In genomic region chr12:31958601-31959000, GRCh38 we compare ENCODE assay signal across 8 cellular contexts. TPM values are rescaled to one million over a fixed set of nuclear protein-coding genes. Genes with fewer than 3 reads are reported as not detected.
A peak's percentile ranks its signal among the peaks of the same experiment; 100 is the strongest.
DNase-seq lines count a peak whose midpoint lies in the region; ATAC-seq lines count a peak whose summit lies in the region.

No MANE protein-coding gene starts in this region.

- DNase-seq in T-helper 1 cell: no peak
- no peak for DNase-seq in activated CD8-positive, alpha-beta T cell treated with anti-CD3 and anti-CD28 coated beads, Interleukin-2, amount 10 ng/mL, durations not matched to agents 7 days and 5 days
- no peak for DNase-seq in immature natural killer cell
- no peak for DNase-seq in dermis blood vessel endothelial cell
- no peak for DNase-seq in head of caudate nucleus

- H3K9me3 ChIP-seq in stomach smooth muscle (ENCODE audit: control insufficient read depth in 2 of 2, low read length in 2 of 2): no peaks in the 10 kb centered on the region

- no peak overlapping the region for H3K27ac ChIP-seq in stomach smooth muscle (ENCODE audit: low read length)

- POLR2A ChIA-PET in activated CD8-positive, alpha-beta T cell treated with anti-CD3 and anti-CD28 coated beads, Interleukin-2, amount 10 ng/mL, durations not matched to agents 7 days and 5 days (lab: Charles Lee): interaction anchor here (0.7 to 3.4 kb wide), 13 partner anchors 23 to 300 kb away, joined by 3 to 29 read pairs (median 5); partner anchors contain the start of genes AMN1 and ETFBKMT

- CTCF ChIA-PET in activated CD8-positive, alpha-beta T cell treated with anti-CD3 and anti-CD28 coated beads, Interleukin-2, amount 10 ng/mL, durations not matched to agents 7 days and 5 days (lab: Charles Lee): interaction anchor here (0.7 to 4.5 kb wide), 4 partner anchors 23 to 277 kb away, joined by 3 to 27 read pairs (median 4); no protein-coding TSS in a partner anchor

- H3K9me3 Mint-ChIP-seq in T-helper 1 cell treated with Interleukin-12 subunit alpha and Interleukin-12 subunit beta and Interleukin-4 antibody, amounts not matched to agents 30 μg/mL and 1 μg/mL, for 36 hours: peaks cover 14% of the 10 kb centered on the region
- peaks cover 10% of the 10 kb centered on the region for H3K9me3 Mint-ChIP-seq in activated CD8-positive, alpha-beta T cell treated with anti-CD3 and anti-CD28 coated beads, Interleukin-2, amount 10 ng/mL, durations not matched to agents 7 days and 5 days (ENCODE audit: insufficient read depth)
- H3K9me3 Mint-ChIP-seq in immature natural killer cell: no peaks in the 10 kb centered on the region

- peak overlapping the region; percentile 60 to 66 for H3K9ac ChIP-seq in stomach smooth muscle (ENCODE audit: low read length in 2 of 2)

- H3K27ac Mint-ChIP-seq in T-helper 1 cell treated with Interleukin-12 subunit alpha and Interleukin-12 subunit beta and Interleukin-4 antibody, amounts not matched to agents 30 μg/mL and 1 μg/mL, for 36 hours: peak overlapping the region; percentile 97
- H3K27ac Mint-ChIP-seq in activated CD8-positive, alpha-beta T cell treated with anti-CD3 and anti-CD28 coated beads, Interleukin-2, amount 10 ng/mL, durations not matched to agents 7 days and 5 days: peak overlapping the region; percentile 91
- H3K27ac Mint-ChIP-seq in immature natural killer cell: peak overlapping the region; percentile 89 to 96 (median 92)

- ATAC-seq in activated CD8-positive, alpha-beta T cell treated with anti-CD3 and anti-CD28 coated beads, Interleukin-2, amount 10 ng/mL, durations not matched to agents 7 days and 5 days: no peak
- ATAC-seq in GM21576 (IDR thresholded peaks at IDR 0.05; ENCODE audit: unreplicated experiment): no peak

- peaks cover 5% of the 10 kb centered on the region for H3K4me1 ChIP-seq in stomach smooth muscle (ENCODE audit: control insufficient read depth, insufficient read depth, low read length)

- peak overlapping the region; percentile 77 to 86 for H3K4me3 ChIP-seq in stomach smooth muscle (ENCODE audit: low read length in 2 of 2)

- no peaks in the 10 kb centered on the region for H3K27me3 ChIP-seq in stomach smooth muscle (ENCODE audit: control insufficient read depth in 1 of 2, insufficient read depth in 2 of 2, low read length in 2 of 2)

- intact Hi-C loops in head of caudate nucleus (cut with DNase I): no loop called here

- peak overlapping the region; percentile 91 for H3K4me3 Mint-ChIP-seq in T-helper 1 cell treated with Interleukin-12 subunit alpha and Interleukin-12 subunit beta and Interleukin-4 antibody, amounts not matched to agents 30 μg/mL and 1 μg/mL, for 36 hours
- H3K4me3 Mint-ChIP-seq in activated CD8-positive, alpha-beta T cell treated with anti-CD3 and anti-CD28 coated beads, Interleukin-2, amount 10 ng/mL, durations not matched to agents 7 days and 5 days: peak overlapping the region; percentile 85
- H3K4me3 Mint-ChIP-seq in immature natural killer cell: peak overlapping the region; percentile 89 to 98 (median 95)

- no peaks in the 10 kb centered on the region for H3K27me3 Mint-ChIP-seq in T-helper 1 cell treated with Interleukin-12 subunit alpha and Interleukin-12 subunit beta and Interleukin-4 antibody, amounts not matched to agents 30 μg/mL and 1 μg/mL, for 36 hours (ENCODE audit: low read depth)
- H3K27me3 Mint-ChIP-seq in activated CD8-positive, alpha-beta T cell treated with anti-CD3 and anti-CD28 coated beads, Interleukin-2, amount 10 ng/mL, durations not matched to agents 7 days and 5 days (ENCODE audit: low read depth): no peaks in the 10 kb centered on the region
- peaks cover 7 to 11% (median 10%) of the 10 kb centered on the region in 3 donors for H3K27me3 Mint-ChIP-seq in immature natural killer cell (ENCODE audit: low read depth in 3 of 3)

- H3K36me3 ChIP-seq in stomach smooth muscle (ENCODE audit: control insufficient read depth in 2 of 2, insufficient read depth in 2 of 2, low read length in 2 of 2): peaks cover 0 to 3% of the 10 kb centered on the region in 2 donors

- H3K36me3 Mint-ChIP-seq in T-helper 1 cell treated with Interleukin-12 subunit alpha and Interleukin-12 subunit beta and Interleukin-4 antibody, amounts not matched to agents 30 μg/mL and 1 μg/mL, for 36 hours (ENCODE audit: low read depth): peaks cover 55% of the 10 kb centered on the region
- peaks cover 60% of the 10 kb centered on the region for H3K36me3 Mint-ChIP-seq in activated CD8-positive, alpha-beta T cell treated with anti-CD3 and anti-CD28 coated beads, Interleukin-2, amount 10 ng/mL, durations not matched to agents 7 days and 5 days (ENCODE audit: low read depth)
- peaks cover 12 to 34% (median 23%) of the 10 kb centered on the region in 3 donors for H3K36me3 Mint-ChIP-seq in immature natural killer cell

- peaks cover 53% of the 10 kb centered on the region for H3K4me1 Mint-ChIP-seq in T-helper 1 cell treated with Interleukin-12 subunit alpha and Interleukin-12 subunit beta and Interleukin-4 antibody, amounts not matched to agents 30 μg/mL and 1 μg/mL, for 36 hours (ENCODE audit: low read depth)
- peaks cover 56% of the 10 kb centered on the region for H3K4me1 Mint-ChIP-seq in activated CD8-positive, alpha-beta T cell treated with anti-CD3 and anti-CD28 coated beads, Interleukin-2, amount 10 ng/mL, durations not matched to agents 7 days and 5 days (ENCODE audit: low read depth)
- H3K4me1 Mint-ChIP-seq in immature natural killer cell: peaks cover 73 to 89% of the 10 kb centered on the region in 2 donors

RNA-seq across cellular contexts. Expression of gene RESF1, which starts 0.6 kb away (rescaled TPM):
- total RNA-seq in activated CD8-positive, alpha-beta T cell treated with anti-CD3 and anti-CD28 coated beads, Interleukin-2, amount 10 ng/mL, durations not matched to agents 7 days and 5 days: 100 to 1,000 TPM; 112 to 126 TPM
- 100 to 1,000 TPM in 1 of 3 donors, 10 to 100 TPM in 2; 42.0 to 225 (median 59.6) TPM for polyA plus RNA-seq in immature natural killer cell
- 94.6 and 110 TPM in 2 replicates for total RNA-seq in dermis blood vessel endothelial cell
